Comparison of ENCODE assay signal across 32 cellular contexts in genomic region chr1:203165800-203166161, GRCh38. TPM values are rescaled to one million over a fixed set of nuclear protein-coding genes. Genes with fewer than 3 reads are reported as not detected.
"Had no signal": no experiment of that assay in that cellular context is flagged by ENCODE, and none has a peak within 500 bp of the region (broad histone marks: within the 10 kb centered on the region; RNA-seq: fewer than 3 reads in every experiment).

No MANE protein-coding gene starts in this region.

- FAIRE-seq: RCC 7860 had no signal

- H3K27me3 ChIP-seq: ascending aorta, cardiac muscle cell had no signal

- H3K36me3 Mint-ChIP-seq: activated naive CD4-positive, alpha-beta T cell treated with anti-CD3 and anti-CD28 coated beads, Interleukin-2, amount 50 U/mL, for 24 hours; activated naive CD8-positive, alpha-beta T cell treated with anti-CD3 and anti-CD28 coated beads, Interleukin-2, amount 10 ng/mL, durations not matched to agents 7 days and 5 days had no signal

- H3K4me2 ChIP-seq: PC-9 had no signal

- H3K9me3 Mint-ChIP-seq: activated CD8-positive, alpha-beta T cell treated with anti-CD3 and anti-CD28 coated beads for 36 hours; activated naive CD4-positive, alpha-beta T cell treated with anti-CD3 and anti-CD28 coated beads, Interleukin-2, amount 50 U/mL, for 24 hours; activated naive CD8-positive, alpha-beta T cell treated with anti-CD3 and anti-CD28 coated beads, Interleukin-2, amount 10 ng/mL, durations not matched to agents 7 days and 5 days; activated T-cell treated with anti-CD3 and anti-CD28 coated beads, Interleukin-2, amount 50 U/mL, for 72 hours; activated T-helper 17 cell treated with anti-CD3 and anti-CD28 coated beads, Interleukin-2, amount 50 U/mL, for 72 hours had no signal

- H3K9me3 ChIP-seq: ascending aorta had no signal

- H2AFZ ChIP-seq: PC-9 had no signal

- H3K4me3 ChIP-seq: ascending aorta, cardiac muscle cell, PC-9 had no signal

- H3K27ac ChIP-seq: ascending aorta, cardiac muscle cell, PC-9, RWPE1 had no signal

- H3K4me1 ChIP-seq: ascending aorta had no signal

- DNase-seq: activated CD4-positive, alpha-beta T cell treated with anti-CD3 and anti-CD28 coated beads for 1 hour; activated CD4-positive, CD25-positive, alpha-beta regulatory T cell; activated effector memory CD4-positive, alpha-beta T cell treated with anti-CD3 and anti-CD28 coated beads, Interleukin-2, amount 50 U/mL, for 16 hours; activated naive CD4-positive, alpha-beta T cell; activated naive CD8-positive, alpha-beta T cell treated with anti-CD3 and anti-CD28 coated beads, Interleukin-2, amount 10 ng/mL, durations not matched to agents 7 days and 5 days; activated T-cell treated with anti-CD3 and anti-CD28 coated beads, Interleukin-2, amount 50 U/mL, for 1 hour; activated T-cell treated with anti-CD3 and anti-CD28 coated beads, Interleukin-2, amount 50 U/mL, for 72 hours; amygdala; NCI-H1092 treated with DMSO at 0.1 percent for 48 hours; NCI-H1417; NCI-H187; NCI-H2029 treated with DMSO at 0.1 percent for 48 hours; NCI-H2107; NCI-H2171; NCI-H510A; NCI-H526; NCI-H748 treated with DMSO at 0.1 percent for 48 hours; PC-9; T1000 had no signal

- H3K4me3 Mint-ChIP-seq: activated CD8-positive, alpha-beta T cell treated with anti-CD3 and anti-CD28 coated beads for 36 hours; activated naive CD4-positive, alpha-beta T cell treated with anti-CD3 and anti-CD28 coated beads, Interleukin-2, amount 50 U/mL, for 24 hours; activated naive CD8-positive, alpha-beta T cell treated with anti-CD3 and anti-CD28 coated beads, Interleukin-2, amount 10 ng/mL, durations not matched to agents 7 days and 5 days; activated T-cell treated with anti-CD3 and anti-CD28 coated beads, Interleukin-2, amount 50 U/mL, for 72 hours; activated T-helper 17 cell treated with anti-CD3 and anti-CD28 coated beads, Interleukin-2, amount 50 U/mL, for 72 hours had no signal

- H3K36me3 ChIP-seq: ascending aorta, cardiac muscle cell had no signal

- H3K27ac Mint-ChIP-seq: activated CD8-positive, alpha-beta T cell treated with anti-CD3 and anti-CD28 coated beads for 36 hours; activated naive CD4-positive, alpha-beta T cell treated with anti-CD3 and anti-CD28 coated beads, Interleukin-2, amount 50 U/mL, for 24 hours; activated naive CD8-positive, alpha-beta T cell treated with anti-CD3 and anti-CD28 coated beads, Interleukin-2, amount 10 ng/mL, durations not matched to agents 7 days and 5 days; activated T-cell treated with anti-CD3 and anti-CD28 coated beads, Interleukin-2, amount 50 U/mL, for 72 hours; activated T-helper 17 cell treated with anti-CD3 and anti-CD28 coated beads, Interleukin-2, amount 50 U/mL, for 72 hours had no signal

- H3K4me1 Mint-ChIP-seq: activated naive CD4-positive, alpha-beta T cell treated with anti-CD3 and anti-CD28 coated beads, Interleukin-2, amount 50 U/mL, for 24 hours; activated T-helper 17 cell treated with anti-CD3 and anti-CD28 coated beads, Interleukin-2, amount 50 U/mL, for 72 hours had no signal

RNA-seq across cellular contexts. Expression of gene MYBPH, which starts 9.8 kb away (rescaled TPM):
- total RNA-seq: activated CD8-positive, alpha-beta memory T cell treated with anti-CD3 and anti-CD28 coated beads for 36 hours; activated CD8-positive, alpha-beta T cell treated with anti-CD3 and anti-CD28 coated beads for 36 hours; activated naive CD8-positive, alpha-beta T cell treated with anti-CD3 and anti-CD28 coated beads, Interleukin-2, amount 10 ng/mL, durations not matched to agents 7 days and 5 days; activated T-cell treated with anti-CD3 and anti-CD28 coated beads, Interleukin-2, amount 50 U/mL, for 72 hours; activated T-helper 17 cell treated with anti-CD3 and anti-CD28 coated beads, Interleukin-2, amount 50 U/mL, for 72 hours; ascending aorta; M059J; OCI-LY7; PC-9; Right ventricle myocardium superior; T-helper 1 cell treated with Interleukin-12 subunit alpha and Interleukin-12 subunit beta and Interleukin-4 antibody, amounts not matched to agents 30 ng/mL and 1 ng/mL, for 36 hours; T-helper 2 cell treated with Interferon-gamma antibody and Interleukin-4, amounts not matched to agents 100 ng/mL and 5 ng/mL, for 36 hours had no signal

RNA-seq across cellular contexts. Expression of gene CHI3L1, which starts 20.7 kb away (rescaled TPM):
- total RNA-seq: activated CD8-positive, alpha-beta memory T cell treated with anti-CD3 and anti-CD28 coated beads for 36 hours; activated CD8-positive, alpha-beta T cell treated with anti-CD3 and anti-CD28 coated beads for 36 hours; activated T-cell treated with anti-CD3 and anti-CD28 coated beads, Interleukin-2, amount 50 U/mL, for 72 hours; activated T-helper 17 cell treated with anti-CD3 and anti-CD28 coated beads, Interleukin-2, amount 50 U/mL, for 72 hours; cardiac muscle cell; M059J; OCI-LY7; PC-9; T-helper 1 cell treated with Interleukin-12 subunit alpha and Interleukin-12 subunit beta and Interleukin-4 antibody, amounts not matched to agents 30 ng/mL and 1 ng/mL, for 36 hours; T-helper 2 cell treated with Interferon-gamma antibody and Interleukin-4, amounts not matched to agents 100 ng/mL and 5 ng/mL, for 36 hours had no signal

RNA-seq across cellular contexts. Expression of gene ADORA1, which starts 38.3 kb away (rescaled TPM):
- total RNA-seq: activated CD8-positive, alpha-beta memory T cell treated with anti-CD3 and anti-CD28 coated beads for 36 hours; activated CD8-positive, alpha-beta T cell treated with anti-CD3 and anti-CD28 coated beads for 36 hours; activated naive CD8-positive, alpha-beta T cell treated with anti-CD3 and anti-CD28 coated beads, Interleukin-2, amount 10 ng/mL, durations not matched to agents 7 days and 5 days; activated T-cell treated with anti-CD3 and anti-CD28 coated beads, Interleukin-2, amount 50 U/mL, for 72 hours; activated T-helper 17 cell treated with anti-CD3 and anti-CD28 coated beads, Interleukin-2, amount 50 U/mL, for 72 hours; OCI-LY7; T-helper 1 cell treated with Interleukin-12 subunit alpha and Interleukin-12 subunit beta and Interleukin-4 antibody, amounts not matched to agents 30 ng/mL and 1 ng/mL, for 36 hours; T-helper 2 cell treated with Interferon-gamma antibody and Interleukin-4, amounts not matched to agents 100 ng/mL and 5 ng/mL, for 36 hours had no signal
